9 cellular contexts compared by ENCODE assay signal in the genomic region with DNA sequence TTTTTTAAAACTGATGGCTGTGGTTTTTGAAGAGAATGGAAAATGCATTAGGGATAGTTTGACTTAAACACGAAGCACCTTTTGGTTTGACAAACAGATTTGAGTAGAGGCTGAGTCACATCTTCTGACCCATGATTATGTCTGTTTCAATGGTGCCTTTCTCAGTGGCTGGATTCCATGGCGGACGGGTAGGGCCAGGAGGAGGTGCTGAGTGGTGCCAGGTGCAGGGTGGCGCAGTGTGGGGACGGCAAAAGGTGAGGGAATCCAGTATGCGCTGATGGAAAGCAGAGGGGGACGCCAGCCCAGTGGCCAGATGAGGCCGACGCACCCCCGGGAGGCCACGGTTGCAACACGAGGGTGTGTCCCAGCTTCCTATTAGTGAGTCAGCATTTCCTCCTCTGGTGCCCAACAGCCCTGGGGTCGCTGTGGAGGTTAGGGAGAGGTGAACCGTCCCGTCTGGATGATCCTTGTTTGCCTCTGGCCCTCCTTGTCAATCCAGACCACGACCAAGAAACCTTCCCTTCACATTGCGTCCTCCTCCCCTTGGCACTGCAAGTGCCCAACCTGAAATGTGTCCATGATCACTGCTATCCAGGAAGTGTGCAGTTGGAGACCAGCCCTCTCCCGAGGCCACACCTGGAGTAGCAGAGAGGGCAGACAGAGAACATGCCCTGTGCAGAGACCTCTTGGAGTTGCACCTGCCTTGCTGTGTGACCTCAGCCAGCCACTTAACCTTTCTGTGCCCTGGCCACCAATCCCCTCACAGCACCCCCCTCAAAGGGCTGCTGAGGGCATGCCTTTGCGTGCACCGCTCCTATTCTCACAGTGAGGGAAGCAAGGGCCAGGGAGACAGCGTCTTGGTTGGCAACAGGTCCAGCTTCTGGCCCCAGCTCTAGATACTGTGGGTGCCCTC. TPM values are rescaled to one million over a fixed set of nuclear protein-coding genes. Genes with fewer than 3 reads are reported as not detected.
DNase-seq lines count a peak whose midpoint lies in the region; ATAC-seq lines count a peak whose summit lies in the region.
"Had no signal": no experiment of that assay in that cellular context is flagged by ENCODE, and none has a peak within 500 bp of the region (broad histone marks: within the 10 kb centered on the region; RNA-seq: fewer than 3 reads in every experiment).

No MANE protein-coding gene starts in this region.

- peak overlapping the region; percentile 59 for H3K4me3 Mint-ChIP-seq in dendritic cell treated with granulocyte-macrophage colony-stimulating factor and Interleukin-4, amounts not matched to agents 40 ng/mL and 50 ng/mL, for 4 days
- peak overlapping the region; percentile 48 for H3K4me3 Mint-ChIP-seq in natural killer cell treated with Interleukin-12 subunit alpha and Interleukin-12 subunit beta and Interleukin-15 and Interleukin-18, amount 100 ng/mL, for 72 hours
- H3K4me3 Mint-ChIP-seq: neural crest cell had no signal

- ATAC-seq in natural killer cell treated with Interleukin-12 subunit alpha and Interleukin-12 subunit beta and Interleukin-15 and Interleukin-18, amount 100 ng/mL, for 72 hours = peak; percentile 56 to 60
- ATAC-seq in HG02642 (IDR thresholded peaks at IDR 0.05; ENCODE audit: poor library complexity, unreplicated experiment) = no peak
- no peak for ATAC-seq in activated CD4-positive, CD25-positive, alpha-beta regulatory T cell treated with anti-CD3 and anti-CD28 coated beads, Interleukin-2, amount 50 U/mL, for 24 hours

- intact Hi-C loops in dendritic cell treated with granulocyte-macrophage colony-stimulating factor and Interleukin-4, amounts not matched to agents 40 ng/mL and 50 ng/mL, for 4 days (cut with micrococcal nuclease) = no loop called here

- peak overlapping the region; percentile 74 for H3K27ac Mint-ChIP-seq in dendritic cell treated with granulocyte-macrophage colony-stimulating factor and Interleukin-4, amounts not matched to agents 40 ng/mL and 50 ng/mL, for 4 days
- peak overlapping the region; percentile 20 to 68 for H3K27ac Mint-ChIP-seq in natural killer cell treated with Interleukin-12 subunit alpha and Interleukin-12 subunit beta and Interleukin-15 and Interleukin-18, amount 100 ng/mL, for 72 hours

- DNase-seq in GM03348 (ENCODE audit: low spot score) (peak; percentile 72), NCI-H510A (lab: John Stamatoyannopoulos, UW) (peak; percentile 55), RKO (ENCODE audit: low spot score) (no peak)
- DNase-seq in natural killer cell treated with Interleukin-12 subunit alpha and Interleukin-12 subunit beta and Interleukin-15 and Interleukin-18, amount 100 ng/mL, for 72 hours (ENCODE audit: low spot score) = no peak
- no peak for DNase-seq in activated CD4-positive, alpha-beta T cell treated with anti-CD3 and anti-CD28 coated beads, Interleukin-2, amount 50 U/mL, for 4 hours

- peaks cover 53% of the 10 kb centered on the region for H3K27me3 Mint-ChIP-seq in dendritic cell treated with granulocyte-macrophage colony-stimulating factor and Interleukin-4, amounts not matched to agents 40 ng/mL and 50 ng/mL, for 4 days
- H3K27me3 Mint-ChIP-seq in natural killer cell treated with Interleukin-12 subunit alpha and Interleukin-12 subunit beta and Interleukin-15 and Interleukin-18, amount 100 ng/mL, for 72 hours = peaks cover 0 to 16% of the 10 kb centered on the region in 2 donors

- no peaks in the 10 kb centered on the region for H3K36me3 Mint-ChIP-seq in dendritic cell treated with granulocyte-macrophage colony-stimulating factor and Interleukin-4, amounts not matched to agents 40 ng/mL and 50 ng/mL, for 4 days (ENCODE audit: low read depth)
- H3K36me3 Mint-ChIP-seq in natural killer cell treated with Interleukin-12 subunit alpha and Interleukin-12 subunit beta and Interleukin-15 and Interleukin-18, amount 100 ng/mL, for 72 hours = no peaks in the 10 kb centered on the region

- no peaks in the 10 kb centered on the region for H3K9me3 Mint-ChIP-seq in dendritic cell treated with granulocyte-macrophage colony-stimulating factor and Interleukin-4, amounts not matched to agents 40 ng/mL and 50 ng/mL, for 4 days
- no peaks in the 10 kb centered on the region for H3K9me3 Mint-ChIP-seq in natural killer cell treated with Interleukin-12 subunit alpha and Interleukin-12 subunit beta and Interleukin-15 and Interleukin-18, amount 100 ng/mL, for 72 hours
- H3K9me3 Mint-ChIP-seq: neural crest cell had no signal

- peaks cover 25% of the 10 kb centered on the region for H3K4me1 Mint-ChIP-seq in dendritic cell treated with granulocyte-macrophage colony-stimulating factor and Interleukin-4, amounts not matched to agents 40 ng/mL and 50 ng/mL, for 4 days (ENCODE audit: low read depth)
- peaks cover 15 to 16% of the 10 kb centered on the region in 2 donors for H3K4me1 Mint-ChIP-seq in natural killer cell treated with Interleukin-12 subunit alpha and Interleukin-12 subunit beta and Interleukin-15 and Interleukin-18, amount 100 ng/mL, for 72 hours (ENCODE audit: low read depth in 2 of 2)
- H3K4me1 Mint-ChIP-seq: neural crest cell had no signal

RNA-seq across cellular contexts. Expression of gene ATXN10, which starts 32.5 kb away (rescaled TPM):
- 10 to 100 TPM; 74.0 to 97.0 TPM for total RNA-seq in natural killer cell treated with Interleukin-12 subunit alpha and Interleukin-12 subunit beta and Interleukin-15 and Interleukin-18, amount 100 ng/mL, for 72 hours

Comparison
In these comparisons a context has a peak if more than half of its experiments do, and no peak if none do; other contexts are left out.
1. DNase-seq: peak in GM03348 (single experiment) and NCI-H510A (single experiment); none in natural killer cell treated with Interleukin-12 subunit alpha and Interleukin-12 subunit beta and Interleukin-15 and Interleukin-18, amount 100 ng/mL, for 72 hours (single experiment), activated CD4-positive, alpha-beta T cell treated with anti-CD3 and anti-CD28 coated beads, Interleukin-2, amount 50 U/mL, for 4 hours (0 of 2) and RKO (single experiment).
2. ATAC-seq: peak in natural killer cell treated with Interleukin-12 subunit alpha and Interleukin-12 subunit beta and Interleukin-15 and Interleukin-18, amount 100 ng/mL, for 72 hours (2 of 2); none in HG02642 (single experiment) and activated CD4-positive, CD25-positive, alpha-beta regulatory T cell treated with anti-CD3 and anti-CD28 coated beads, Interleukin-2, amount 50 U/mL, for 24 hours (0 of 2).